14 cellular contexts compared by ENCODE assay signal in the genomic region with DNA sequence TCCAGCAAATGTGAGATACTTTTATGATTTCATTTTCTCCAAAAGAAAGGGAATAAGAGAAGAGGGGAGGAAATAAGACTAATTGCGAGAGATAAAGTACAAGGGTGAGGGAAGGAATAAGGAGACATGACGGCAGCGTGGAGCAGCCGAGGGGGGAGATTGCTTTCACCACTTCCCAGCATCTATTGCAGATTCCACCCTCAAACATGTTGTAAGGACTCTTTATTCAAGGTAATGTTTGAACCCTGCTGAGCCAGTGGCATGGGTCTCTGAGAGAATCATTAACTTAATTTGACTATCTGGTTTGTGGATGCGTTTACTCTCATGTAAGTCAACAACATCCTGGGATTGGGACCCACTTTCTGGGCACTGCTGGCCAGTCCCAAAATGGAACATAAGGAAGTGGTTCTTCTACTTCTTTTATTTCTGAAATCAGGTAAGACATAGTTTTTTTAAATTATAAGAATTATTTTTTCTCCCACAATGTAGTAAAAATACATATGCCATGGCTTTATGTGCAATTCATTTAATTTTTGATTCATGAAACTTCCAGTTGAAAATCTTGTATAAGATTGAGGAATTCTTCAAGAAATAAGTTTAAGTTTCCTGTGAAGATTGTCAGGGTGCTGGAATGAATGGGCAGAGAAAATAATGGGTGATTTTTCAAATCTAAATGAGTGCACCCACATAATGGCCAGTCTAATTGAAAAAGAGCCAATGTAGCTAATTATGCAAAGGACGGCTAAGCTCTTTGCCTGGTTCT. TPM values are rescaled to one million over a fixed set of nuclear protein-coding genes. Genes with fewer than 3 reads are reported as not detected.
"Had no signal": no experiment of that assay in that cellular context is flagged by ENCODE, and none has a peak within 500 bp of the region (broad histone marks: within the 10 kb centered on the region; RNA-seq: fewer than 3 reads in every experiment).

Gene PLG, plus strand, starts transcription at position 327 of the 763 bp plus-strand sequence. Its CDS starts 61 bp downstream, at position 388.

RNA-seq across cellular contexts. Expression of gene PLG, which starts in this region (rescaled TPM):
- total RNA-seq: chondrocyte, dermis microvascular lymphatic vessel endothelial cell, endodermal cell, esophagus squamous epithelium, glomerular endothelial cell, heart right ventricle, kidney epithelial cell, left cardiac atrium, left ventricle myocardium inferior, lower leg skin, lung microvascular endothelial cell, mesenteric fat pad, myocyte had no signal
- polyA plus RNA-seq: heart right ventricle, immature natural killer cell had no signal
